ENCODE assay signal across 8 cellular contexts in genomic region chr17:78115803-78116202, GRCh38. TPM values are rescaled to one million over a fixed set of nuclear protein-coding genes. Genes with fewer than 3 reads are reported as not detected.
"Had no signal": no experiment of that assay in that cellular context is flagged by ENCODE, and none has a peak within 500 bp of the region (broad histone marks: within the 10 kb centered on the region; RNA-seq: fewer than 3 reads in every experiment).

No MANE protein-coding gene starts in this region.

RNA-seq across cellular contexts. Expression of gene TMC8, which starts 14.8 kb away (rescaled TPM):
- total RNA-seq: M059J had no signal

RNA-seq across cellular contexts. Expression of gene C17orf99, which starts 30.4 kb away (rescaled TPM):
- total RNA-seq: activated CD4-positive, alpha-beta memory T cell treated with anti-CD3 and anti-CD28 coated beads for 36 hours; activated T-cell treated with anti-CD3 and anti-CD28 coated beads, Interleukin-2, amount 50 U/mL, for 4 hours; activated T-helper 1 cell treated with anti-CD3 and anti-CD28 coated beads, Interleukin-12 subunit alpha, Interleukin-12 subunit beta, Interleukin-2, Interleukin-4 antibody, amounts not matched to agents 30 ng/mL and 10 ng/mL and 1 ng/mL, durations not matched to agents 14 hours and 24 hours and 36 hours; ascending aorta; cardiac muscle cell; M059J; SK-MEL-5; T-helper 17 cell had no signal
- polyA plus RNA-seq: cardiac muscle cell had no signal
